19 cellular contexts compared by ENCODE assay signal in genomic region chr1:180425956-180426355, GRCh38.
A peak's percentile ranks its signal among the peaks of the same experiment; 100 is the strongest.
DNase-seq lines count a peak whose midpoint lies in the region; TF ChIP-seq lines count a peak whose summit lies in the region.
"Had no signal": no experiment of that assay in that cellular context is flagged by ENCODE, and none has a peak within 500 bp of the region (broad histone marks: within the 10 kb centered on the region; RNA-seq: fewer than 3 reads in every experiment).

No MANE protein-coding gene starts in this region.

- H3K79me1 ChIP-seq in mesendoderm (ENCODE audit: low read length), result no peaks in the 10 kb centered on the region

- no peak overlapping the region for H3K56ac ChIP-seq in mesendoderm (ENCODE audit: low read length)

- no peak for TF ChIP-seq CTCF in AG10803 (conservative IDR thresholded peaks at IDR 0.05; ENCODE audit: low read length)
- TF ChIP-seq CTCF in astrocyte of the spinal cord (IDR thresholded peaks at IDR 0.05; ENCODE audit: low read depth, low read length), result no peak
- TF ChIP-seq CTCF in fibroblast of the aortic adventitia (IDR thresholded peaks at IDR 0.05; ENCODE audit: insufficient read depth, low read length), result no peak

- H3K4me1 ChIP-seq in mesendoderm (ENCODE audit: control insufficient read depth, low read depth, low read length), result peaks cover 4% of the 10 kb centered on the region
- H3K4me1 ChIP-seq: SJCRH30 had no signal

- no peak overlapping the region for H3K4ac ChIP-seq in mesendoderm (ENCODE audit: low read depth, low read length)

- DNase-seq in AG10803 (ENCODE audit: low read depth) (peak; percentile 47), NCI-H82 (lab: John Stamatoyannopoulos, UW) (peak; percentile 41), astrocyte of the spinal cord (ENCODE audit: low read depth, low spot score) (peak; percentile 8), fibroblast of the aortic adventitia (ENCODE audit: low read depth) (peak; percentile 2), AML-193 (lab: John Stamatoyannopoulos, UW) (no peak), mesendoderm (no peak), HK-2 (ENCODE audit: unreplicated experiment) (no peak), nucleus accumbens (lab: John Stamatoyannopoulos, UW) (no peak)
- DNase-seq: BE2C, DMS79 treated with DMSO at 0.1 percent for 48 hours, MM.1S, NCI-H1048, NCI-H1436 treated with DMSO at 0.1 percent for 48 hours, NCI-H1930, NCI-H226, OCI-M1, SJCRH30 had no signal

- H3K9ac ChIP-seq in mesendoderm (ENCODE audit: low read length), result no peak overlapping the region

- H3K36me3 ChIP-seq in mesendoderm (ENCODE audit: control insufficient read depth, insufficient read depth, low read length), result no peaks in the 10 kb centered on the region
- H3K36me3 ChIP-seq: BE2C, HAP-1 had no signal

- no peak overlapping the region for H3K4me2 ChIP-seq in mesendoderm (ENCODE audit: low read length)

- H2BK120ac ChIP-seq in mesendoderm (ENCODE audit: low read depth, low read length), result no peak overlapping the region

- no peak overlapping the region for H2BK15ac ChIP-seq in mesendoderm (replicated peaks; ENCODE audit: low read depth)

- no peak overlapping the region for H2BK5ac ChIP-seq in mesendoderm (ENCODE audit: low read length)

- H3K4me3 ChIP-seq in AG10803 (ENCODE audit: low read length) (no peak overlapping the region), astrocyte of the spinal cord (ENCODE audit: low read depth, low read length) (no peak overlapping the region), fibroblast of the aortic adventitia (ENCODE audit: low read depth, low read length) (no peak overlapping the region), mesendoderm (ENCODE audit: low read length) (no peak overlapping the region)
- H3K4me3 ChIP-seq: GM23338, HAP-1, SJCRH30 had no signal

- no peak overlapping the region for H3K18ac ChIP-seq in mesendoderm (ENCODE audit: low read length)

- no peak overlapping the region for H4K5ac ChIP-seq in mesendoderm (ENCODE audit: low read length)

- H3K27me3 ChIP-seq in mesendoderm (ENCODE audit: insufficient read depth, low read length, poor library complexity), result no peaks in the 10 kb centered on the region
- H3K27me3 ChIP-seq: BE2C, SJCRH30 had no signal

- H4K8ac ChIP-seq in mesendoderm (ENCODE audit: low read depth, low read length), result no peak overlapping the region

- no peak overlapping the region for H2AK5ac ChIP-seq in mesendoderm (ENCODE audit: low read length)

- in situ Hi-C loops in astrocyte of the spinal cord (cut with HindIII; ENCODE audit: low sequenced_read_pairs), result no loop called here

- no peak overlapping the region for H3K27ac ChIP-seq in mesendoderm (ENCODE audit: low read depth, low read length)
- H3K27ac ChIP-seq: SJCRH30 had no signal

- H3K79me2 ChIP-seq in mesendoderm (ENCODE audit: control insufficient read depth, insufficient read depth, low read length), result no peaks in the 10 kb centered on the region

- H3K23ac ChIP-seq in mesendoderm (ENCODE audit: low read length), result no peak overlapping the region

Comparison
In these comparisons a context has a peak if more than half of its experiments do, and no peak if none do; other contexts are left out.
1. DNase-seq: peak in AG10803 (single experiment), NCI-H82 (single experiment), astrocyte of the spinal cord (single experiment) and fibroblast of the aortic adventitia (single experiment); none in AML-193 (0 of 2), mesendoderm (single experiment), HK-2 (single experiment) and nucleus accumbens (0 of 56).